Comparison of ENCODE assay signal across 19 cellular contexts in genomic region chr6:87641065-87641692, GRCh38. TPM values are rescaled to one million over a fixed set of nuclear protein-coding genes. Genes with fewer than 3 reads are reported as not detected.
DNase-seq lines count a peak whose midpoint lies in the region; ATAC-seq lines count a peak whose summit lies in the region.
"Had no signal": no experiment of that assay in that cellular context is flagged by ENCODE, and none has a peak within 500 bp of the region (broad histone marks: within the 10 kb centered on the region; RNA-seq: fewer than 3 reads in every experiment).

No MANE protein-coding gene starts in this region.

- intact Hi-C loops in naive thymus-derived CD4-positive, alpha-beta T cell (cut with micrococcal nuclease): no loop called here

- no peaks in the 10 kb centered on the region for H3K9me3 ChIP-seq in naive thymus-derived CD4-positive, alpha-beta T cell (ENCODE audit: control insufficient read depth in 2 of 3, low read length in 3 of 3)

- POLR2A ChIA-PET in activated naive CD8-positive, alpha-beta T cell treated with anti-CD3 and anti-CD28 coated beads, Interleukin-2, amount 10 ng/mL, durations not matched to agents 7 days and 5 days (lab: Charles Lee): interaction anchor here (0.8 kb wide), 1 partner anchor 61 kb away, joined by 4 read pairs; the partner anchor contains the start of gene AKIRIN2
- POLR2A ChIA-PET in naive thymus-derived CD4-positive, alpha-beta T cell (lab: Charles Lee): interaction anchor here (1.3 kb wide), 1 partner anchor 12 kb away, joined by 4 read pairs; no protein-coding TSS in a partner anchor

- H3K27me3 ChIP-seq in naive thymus-derived CD4-positive, alpha-beta T cell (ENCODE audit: control insufficient read depth in 2 of 2, insufficient read depth in 2 of 2, low read length in 2 of 2): no peaks in the 10 kb centered on the region

- H3K36me3 Mint-ChIP-seq in activated naive CD8-positive, alpha-beta T cell treated with anti-CD3 and anti-CD28 coated beads, Interleukin-2, amount 10 ng/mL, durations not matched to agents 7 days and 5 days: peaks cover 17% of the 10 kb centered on the region
- peaks cover 11% of the 10 kb centered on the region for H3K36me3 Mint-ChIP-seq in activated naive CD8-positive, alpha-beta T cell treated with anti-CD3 and anti-CD28 coated beads for 36 hours
- peaks cover 19% of the 10 kb centered on the region for H3K36me3 Mint-ChIP-seq in activated naive CD8-positive, alpha-beta T cell treated with anti-CD3 and anti-CD28 coated beads, Interleukin-2, amount 50 U/mL, for 24 hours (ENCODE audit: low read depth)
- H3K36me3 Mint-ChIP-seq in naive thymus-derived CD4-positive, alpha-beta T cell: peaks cover 7 to 30% (median 18%) of the 10 kb centered on the region in 5 donors

- no peak overlapping the region for H3K4me3 Mint-ChIP-seq in activated naive CD8-positive, alpha-beta T cell treated with anti-CD3 and anti-CD28 coated beads, Interleukin-2, amount 10 ng/mL, durations not matched to agents 7 days and 5 days
- no peak overlapping the region for H3K4me3 Mint-ChIP-seq in activated naive CD8-positive, alpha-beta T cell treated with anti-CD3 and anti-CD28 coated beads for 36 hours
- no peak overlapping the region for H3K4me3 Mint-ChIP-seq in activated naive CD8-positive, alpha-beta T cell treated with anti-CD3 and anti-CD28 coated beads, Interleukin-2, amount 50 U/mL, for 24 hours
- no peak overlapping the region for H3K4me3 Mint-ChIP-seq in stimulated activated naive CD8-positive, alpha-beta T cell treated with anti-CD3 and anti-CD28 coated beads, Interleukin-15, amount 100 ng/mL, for 72 hours
- no peak overlapping the region for H3K4me3 Mint-ChIP-seq in naive thymus-derived CD4-positive, alpha-beta T cell
- H3K4me3 Mint-ChIP-seq: CD14-positive monocyte had no signal

- H3K27me3 Mint-ChIP-seq in activated naive CD8-positive, alpha-beta T cell treated with anti-CD3 and anti-CD28 coated beads, Interleukin-2, amount 10 ng/mL, durations not matched to agents 7 days and 5 days: no peaks in the 10 kb centered on the region
- H3K27me3 Mint-ChIP-seq in activated naive CD8-positive, alpha-beta T cell treated with anti-CD3 and anti-CD28 coated beads for 36 hours: no peaks in the 10 kb centered on the region
- H3K27me3 Mint-ChIP-seq in activated naive CD8-positive, alpha-beta T cell treated with anti-CD3 and anti-CD28 coated beads, Interleukin-2, amount 50 U/mL, for 24 hours: no peaks in the 10 kb centered on the region
- no peaks in the 10 kb centered on the region for H3K27me3 Mint-ChIP-seq in stimulated activated naive CD8-positive, alpha-beta T cell treated with anti-CD3 and anti-CD28 coated beads, Interleukin-15, amount 100 ng/mL, for 72 hours
- no peaks in the 10 kb centered on the region for H3K27me3 Mint-ChIP-seq in naive thymus-derived CD4-positive, alpha-beta T cell

- peaks cover 0 to 8% of the 10 kb centered on the region in 2 donors for H3K4me1 ChIP-seq in naive thymus-derived CD4-positive, alpha-beta T cell (ENCODE audit: control insufficient read depth in 2 of 2, insufficient read depth in 2 of 2, low read length in 2 of 2)

- H3K36me3 ChIP-seq in naive thymus-derived CD4-positive, alpha-beta T cell (ENCODE audit: control insufficient read depth in 2 of 3, insufficient read depth in 3 of 3, low read length in 3 of 3): peaks cover 0 to 8% (median 0%) of the 10 kb centered on the region in 3 experiments

- H3K4me3 ChIP-seq in naive thymus-derived CD4-positive, alpha-beta T cell (ENCODE audit: low read length): no peak overlapping the region

- H3K4me1 Mint-ChIP-seq in activated naive CD8-positive, alpha-beta T cell treated with anti-CD3 and anti-CD28 coated beads, Interleukin-2, amount 10 ng/mL, durations not matched to agents 7 days and 5 days: peaks cover 15% of the 10 kb centered on the region
- peaks cover 7% of the 10 kb centered on the region for H3K4me1 Mint-ChIP-seq in activated naive CD8-positive, alpha-beta T cell treated with anti-CD3 and anti-CD28 coated beads for 36 hours
- peaks cover 11% of the 10 kb centered on the region for H3K4me1 Mint-ChIP-seq in activated naive CD8-positive, alpha-beta T cell treated with anti-CD3 and anti-CD28 coated beads, Interleukin-2, amount 50 U/mL, for 24 hours
- H3K4me1 Mint-ChIP-seq in stimulated activated naive CD8-positive, alpha-beta T cell treated with anti-CD3 and anti-CD28 coated beads, Interleukin-15, amount 100 ng/mL, for 72 hours: peaks cover 13% of the 10 kb centered on the region
- H3K4me1 Mint-ChIP-seq in naive thymus-derived CD4-positive, alpha-beta T cell: peaks cover 6 to 21% (median 13%) of the 10 kb centered on the region in 7 donors

- no peak for DNase-seq in activated naive CD8-positive, alpha-beta T cell treated with anti-CD3 and anti-CD28 coated beads, Interleukin-2, amount 10 ng/mL, durations not matched to agents 7 days and 5 days
- DNase-seq in activated naive CD8-positive, alpha-beta T cell treated with anti-CD3 and anti-CD28 coated beads for 36 hours: no peak
- DNase-seq in GM03348 (ENCODE audit: low spot score) (peak; percentile 32), NCI-H1092 treated with DMSO at 0.1 percent for 48 hours (lab: John Stamatoyannopoulos, UW) (no peak)
- DNase-seq in activated naive CD8-positive, alpha-beta T cell treated with anti-CD3 and anti-CD28 coated beads, Interleukin-2, amount 50 U/mL, for 24 hours: no peak
- peak in 1 of 2 donors; percentile 12 for DNase-seq in stimulated activated naive CD8-positive, alpha-beta T cell treated with anti-CD3 and anti-CD28 coated beads, Interleukin-15, amount 100 ng/mL, for 72 hours
- no peak for DNase-seq in naive thymus-derived CD4-positive, alpha-beta T cell
- DNase-seq: DMS79 treated with DMSO at 0.1 percent for 48 hours; H7; IMR-90; Karpas-422; NCI-H1436; NCI-H2081; NCI-H510A; NCI-H748 treated with DMSO at 0.1 percent for 48 hours; NK-92 treated with Interleukin-12 subunit alpha and Interleukin-12 subunit beta, amount 100 ng/mL, for 24 hours; SIG-M5 had no signal

- H3K27ac Mint-ChIP-seq in activated naive CD8-positive, alpha-beta T cell treated with anti-CD3 and anti-CD28 coated beads, Interleukin-2, amount 10 ng/mL, durations not matched to agents 7 days and 5 days: no peak overlapping the region
- H3K27ac Mint-ChIP-seq in activated naive CD8-positive, alpha-beta T cell treated with anti-CD3 and anti-CD28 coated beads for 36 hours: no peak overlapping the region
- H3K27ac Mint-ChIP-seq in activated naive CD8-positive, alpha-beta T cell treated with anti-CD3 and anti-CD28 coated beads, Interleukin-2, amount 50 U/mL, for 24 hours: no peak overlapping the region
- H3K27ac Mint-ChIP-seq in stimulated activated naive CD8-positive, alpha-beta T cell treated with anti-CD3 and anti-CD28 coated beads, Interleukin-15, amount 100 ng/mL, for 72 hours: no peak overlapping the region
- H3K27ac Mint-ChIP-seq in naive thymus-derived CD4-positive, alpha-beta T cell: no peak overlapping the region

- CTCF ChIA-PET in naive thymus-derived CD4-positive, alpha-beta T cell (lab: Charles Lee): interaction anchor here (0.6 kb wide), 1 partner anchor 59 kb away, joined by 3 read pairs; no protein-coding TSS in a partner anchor

- H3K9me3 Mint-ChIP-seq in activated naive CD8-positive, alpha-beta T cell treated with anti-CD3 and anti-CD28 coated beads, Interleukin-2, amount 10 ng/mL, durations not matched to agents 7 days and 5 days: no peaks in the 10 kb centered on the region
- H3K9me3 Mint-ChIP-seq in activated naive CD8-positive, alpha-beta T cell treated with anti-CD3 and anti-CD28 coated beads for 36 hours: no peaks in the 10 kb centered on the region
- H3K9me3 Mint-ChIP-seq in activated naive CD8-positive, alpha-beta T cell treated with anti-CD3 and anti-CD28 coated beads, Interleukin-2, amount 50 U/mL, for 24 hours: no peaks in the 10 kb centered on the region
- H3K9me3 Mint-ChIP-seq in stimulated activated naive CD8-positive, alpha-beta T cell treated with anti-CD3 and anti-CD28 coated beads, Interleukin-15, amount 100 ng/mL, for 72 hours: no peaks in the 10 kb centered on the region
- H3K9me3 Mint-ChIP-seq in naive thymus-derived CD4-positive, alpha-beta T cell: no peaks in the 10 kb centered on the region
- H3K9me3 Mint-ChIP-seq: CD14-positive monocyte had no signal

- ATAC-seq in activated naive CD8-positive, alpha-beta T cell treated with anti-CD3 and anti-CD28 coated beads, Interleukin-2, amount 10 ng/mL, durations not matched to agents 7 days and 5 days (ENCODE audit: low read depth): peak; percentile 36
- peak; percentile 59 for ATAC-seq in activated naive CD8-positive, alpha-beta T cell treated with anti-CD3 and anti-CD28 coated beads, Interleukin-2, amount 50 U/mL, for 24 hours
- ATAC-seq in stimulated activated naive CD8-positive, alpha-beta T cell treated with anti-CD3 and anti-CD28 coated beads, Interleukin-15, amount 100 ng/mL, for 72 hours: peak; percentile 91
- ATAC-seq in naive thymus-derived CD4-positive, alpha-beta T cell: no peak
- ATAC-seq: SK-N-SH treated with all-trans-retinoic acid at 6 μM for 48 hours had no signal

- H3K27ac ChIP-seq in naive thymus-derived CD4-positive, alpha-beta T cell (ENCODE audit: low read depth, low read length): no peak overlapping the region

RNA-seq across cellular contexts. Expression of gene ORC3, which starts 51.2 kb away (rescaled TPM):
- total RNA-seq in activated naive CD8-positive, alpha-beta T cell treated with anti-CD3 and anti-CD28 coated beads, Interleukin-2, amount 10 ng/mL, durations not matched to agents 7 days and 5 days: 10 to 100 TPM; 28.2 to 32.2 TPM
- 10 to 100 TPM; 35.4 to 37.4 TPM for total RNA-seq in activated naive CD8-positive, alpha-beta T cell treated with anti-CD3 and anti-CD28 coated beads for 36 hours
- 10 to 100 TPM; 17.7 to 29.8 (median 27.6) TPM for total RNA-seq in naive thymus-derived CD4-positive, alpha-beta T cell
- 10 to 100 TPM; 32.4 to 40.3 TPM for polyA plus RNA-seq in naive thymus-derived CD4-positive, alpha-beta T cell

RNA-seq across cellular contexts. Expression of gene RARS2, which starts 51.4 kb away (rescaled TPM):
- 10 to 100 TPM; 25.4 to 26.8 TPM for total RNA-seq in activated naive CD8-positive, alpha-beta T cell treated with anti-CD3 and anti-CD28 coated beads, Interleukin-2, amount 10 ng/mL, durations not matched to agents 7 days and 5 days
- total RNA-seq in activated naive CD8-positive, alpha-beta T cell treated with anti-CD3 and anti-CD28 coated beads for 36 hours: 10 to 100 TPM; 19.5 to 21.8 TPM
- total RNA-seq in naive thymus-derived CD4-positive, alpha-beta T cell: 10 to 100 TPM; 21.0 to 40.0 (median 24.2) TPM
- 10 to 100 TPM; 32.3 to 37.2 TPM for polyA plus RNA-seq in naive thymus-derived CD4-positive, alpha-beta T cell
